In the genomic region with DNA sequence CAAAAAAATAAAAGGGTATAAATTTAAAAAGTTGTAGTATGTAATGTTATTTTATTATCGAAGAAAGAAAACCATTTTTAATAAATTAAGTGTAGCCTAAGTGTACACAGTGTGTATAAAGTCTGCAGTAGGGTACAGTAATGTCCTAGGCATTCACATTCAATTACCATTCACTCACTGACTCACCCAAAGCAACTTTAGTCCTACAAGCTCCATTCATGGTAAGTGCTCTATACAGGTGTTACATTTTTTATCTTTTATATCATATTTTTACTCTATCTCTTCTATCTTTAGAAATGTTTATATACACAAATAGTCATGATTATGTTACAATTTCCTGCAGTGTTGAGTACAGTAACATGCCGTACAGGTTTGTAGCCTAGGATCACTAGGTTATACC, we compare ENCODE assay signal across 24 cellular contexts.
"Had no signal": no experiment of that assay in that cellular context is flagged by ENCODE, and none has a peak within 500 bp of the region (broad histone marks: within the 10 kb centered on the region; RNA-seq: fewer than 3 reads in every experiment).

No MANE protein-coding gene starts in this region.

- ATAC-seq: activated T-helper 17 cell treated with anti-CD3 and anti-CD28 coated beads, Interleukin-2, amount 50 U/mL, for 72 hours; left lung; right cardiac atrium had no signal

- H3K36me3 Mint-ChIP-seq: activated CD4-positive, alpha-beta memory T cell treated with anti-CD3 and anti-CD28 coated beads for 36 hours; activated naive CD8-positive, alpha-beta T cell treated with anti-CD3 and anti-CD28 coated beads for 36 hours; brain had no signal

- H3K36me3 ChIP-seq: left lung, prostate gland, tibial nerve had no signal

- H3K27ac ChIP-seq: coronary artery, left lung, prostate gland, skin epidermis, tibial nerve had no signal

- H3K4me3 ChIP-seq: coronary artery, left lung, prostate gland, skin epidermis, tibial nerve had no signal

- H3K4me1 ChIP-seq: left lung, prostate gland, tibial nerve had no signal

- H3K27ac Mint-ChIP-seq: activated B cell treated with CpG ODN at 0.5 μM for 24 hours; activated CD4-positive, alpha-beta memory T cell treated with anti-CD3 and anti-CD28 coated beads for 36 hours; activated naive CD8-positive, alpha-beta T cell treated with anti-CD3 and anti-CD28 coated beads for 36 hours; activated T-helper 17 cell treated with anti-CD3 and anti-CD28 coated beads, Interleukin-2, amount 50 U/mL, for 72 hours; brain; nephron progenitor cell; stimulated activated naive CD8-positive, alpha-beta T cell treated with anti-CD3 and anti-CD28 coated beads, Interleukin-15, Interleukin-2, amounts not matched to agents 100 ng/mL and 50 ng/mL, for 24 hours; T-helper 2 cell treated with Interferon-gamma antibody and Interleukin-4, amounts not matched to agents 5 μg/mL and 100 μg/mL, for 36 hours had no signal

- H3K27me3 ChIP-seq: left lung, tibial nerve had no signal

- H3K4me3 Mint-ChIP-seq: activated B cell treated with CpG ODN at 0.5 μM for 24 hours; activated CD4-positive, alpha-beta memory T cell treated with anti-CD3 and anti-CD28 coated beads for 36 hours; activated naive CD8-positive, alpha-beta T cell treated with anti-CD3 and anti-CD28 coated beads for 36 hours; activated T-helper 17 cell treated with anti-CD3 and anti-CD28 coated beads, Interleukin-2, amount 50 U/mL, for 72 hours; brain; central memory CD8-positive, alpha-beta T cell; nephron progenitor cell; stimulated activated naive CD8-positive, alpha-beta T cell treated with anti-CD3 and anti-CD28 coated beads, Interleukin-15, Interleukin-2, amounts not matched to agents 100 ng/mL and 50 ng/mL, for 24 hours; T-helper 2 cell treated with Interferon-gamma antibody and Interleukin-4, amounts not matched to agents 5 μg/mL and 100 μg/mL, for 36 hours had no signal

- H3K4me1 Mint-ChIP-seq: activated T-helper 17 cell treated with anti-CD3 and anti-CD28 coated beads, Interleukin-2, amount 50 U/mL, for 72 hours; brain; central memory CD8-positive, alpha-beta T cell; nephron progenitor cell had no signal

- H3K9me3 ChIP-seq: left lung, prostate gland had no signal

- H3K9me3 Mint-ChIP-seq: activated CD4-positive, alpha-beta memory T cell treated with anti-CD3 and anti-CD28 coated beads for 36 hours; activated T-helper 17 cell treated with anti-CD3 and anti-CD28 coated beads, Interleukin-2, amount 50 U/mL, for 72 hours; central memory CD8-positive, alpha-beta T cell; stimulated activated naive CD8-positive, alpha-beta T cell treated with anti-CD3 and anti-CD28 coated beads, Interleukin-15, Interleukin-2, amounts not matched to agents 100 ng/mL and 50 ng/mL, for 24 hours had no signal

- H3K27me3 Mint-ChIP-seq: activated B cell treated with CpG ODN at 0.5 μM for 24 hours; activated CD4-positive, alpha-beta memory T cell treated with anti-CD3 and anti-CD28 coated beads for 36 hours; activated naive CD8-positive, alpha-beta T cell treated with anti-CD3 and anti-CD28 coated beads for 36 hours; activated T-helper 17 cell treated with anti-CD3 and anti-CD28 coated beads, Interleukin-2, amount 50 U/mL, for 72 hours; central memory CD8-positive, alpha-beta T cell; stimulated activated naive CD8-positive, alpha-beta T cell treated with anti-CD3 and anti-CD28 coated beads, Interleukin-15, Interleukin-2, amounts not matched to agents 100 ng/mL and 50 ng/mL, for 24 hours had no signal

- DNase-seq: activated B cell treated with CpG ODN at 0.5 μM for 24 hours; activated CD4-positive, alpha-beta memory T cell treated with anti-CD3 and anti-CD28 coated beads for 36 hours; activated CD4-positive, alpha-beta T cell treated with anti-CD3 and anti-CD28 coated beads for 4 hours; activated naive CD4-positive, alpha-beta T cell; activated naive CD8-positive, alpha-beta T cell treated with anti-CD3 and anti-CD28 coated beads for 36 hours; amygdala; effector CD4-positive, alpha-beta T cell; foreskin melanocyte; glutamatergic neuron; hippocampal formation; islet precursor cell; left lung; nephron progenitor cell; occipital lobe; right cardiac atrium had no signal
